ENCODE assay signal across 11 cellular contexts in the genomic region with DNA sequence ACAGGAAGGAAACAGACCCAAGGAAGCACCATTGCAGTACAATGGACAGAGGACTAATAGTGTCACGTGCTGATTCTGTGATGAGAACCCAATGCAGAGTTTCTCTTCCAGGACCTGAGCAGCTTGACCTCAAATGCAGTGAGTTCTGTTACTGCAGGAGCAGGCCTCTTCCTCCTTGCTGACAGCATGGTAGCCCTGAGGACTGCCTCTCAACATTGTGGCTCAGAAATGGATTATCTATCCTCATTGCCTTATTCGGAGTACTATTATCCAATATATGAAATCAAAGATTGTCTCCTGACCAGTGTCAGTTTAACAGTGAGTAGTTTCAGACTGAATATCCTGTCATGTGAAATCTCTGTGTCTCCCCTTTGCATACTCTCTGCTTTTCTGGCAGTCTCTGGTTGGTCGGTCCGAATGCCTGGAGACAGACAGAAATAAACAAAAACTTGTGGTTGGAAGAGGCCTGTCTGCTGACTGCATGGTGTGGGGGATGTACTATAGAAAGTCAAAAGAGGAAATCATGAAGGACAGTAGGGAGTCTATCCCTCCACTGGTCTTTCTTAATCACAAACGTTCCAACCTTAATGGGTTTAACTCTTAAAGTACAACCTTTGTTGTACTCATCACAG. TPM values are rescaled to one million over a fixed set of nuclear protein-coding genes. Genes with fewer than 3 reads are reported as not detected.
DNase-seq lines count a peak whose midpoint lies in the region; ATAC-seq, FAIRE-seq and TF ChIP-seq lines count a peak whose summit lies in the region.
"Had no signal": no experiment of that assay in that cellular context is flagged by ENCODE, and none has a peak within 500 bp of the region (broad histone marks: within the 10 kb centered on the region; RNA-seq: fewer than 3 reads in every experiment).

No MANE protein-coding gene starts in this region.

- H4K20me1 ChIP-seq in K562 (replicated peaks; ENCODE audit: control insufficient read depth, insufficient read depth, low read length), result no peaks in the 10 kb centered on the region

- H3K9me3 ChIP-seq in K562 (replicated peaks; ENCODE audit: control insufficient read depth, insufficient read depth, low read depth, low read length), result no peaks in the 10 kb centered on the region

- no peak overlapping the region for H3K27ac Mint-ChIP-seq in nephron progenitor cell
- H3K27ac Mint-ChIP-seq: CD4-positive, alpha-beta memory T cell had no signal

- no peaks in the 10 kb centered on the region for H3K27me3 ChIP-seq in K562 (ENCODE audit: control insufficient read depth in 2 of 2, insufficient read depth in 2 of 2, low read length in 2 of 2)

- H3K36me3 Mint-ChIP-seq in nephron progenitor cell (ENCODE audit: low read depth), result no peaks in the 10 kb centered on the region
- H3K36me3 Mint-ChIP-seq: CD4-positive, alpha-beta memory T cell had no signal

- H3K9me1 ChIP-seq in K562 (ENCODE audit: control insufficient read depth, insufficient read depth, low read length), result no peaks in the 10 kb centered on the region

- TF ChIP-seq CTCF in GM10248 (IDR thresholded peaks at IDR 0.05; ENCODE audit: control extremely low read depth, extremely low read depth, low read depth, missing control alignments) (no peak), K562 (IDR thresholded peaks at IDR 0.05 in 2 of 3, conservative IDR thresholded peaks at IDR 0.05 in 1 of 3; ENCODE audit: insufficient read depth in 2 of 3, low read depth in 1 of 3, low read length in 3 of 3) (no peak), nephron progenitor cell (IDR thresholded peaks at IDR 0.05) (no peak)

- no peak for TF ChIP-seq RAD21 in K562 (CRISPR knock-in tag; conservative IDR thresholded peaks at IDR 0.05 in 1 of 2, IDR thresholded peaks at IDR 0.05 in 1 of 2)

- POLR2A ChIA-PET in GM10248 (lab: Yijun Ruan, JAX), result no interaction called here
- POLR2A ChIA-PET in K562 (lab: Yijun Ruan, JAX), result no interaction called here

- no peak for FAIRE-seq in K562 (lab: Jason Lieb, UNC)

- no peak overlapping the region for H3K4me3 ChIP-seq in K562

- DNase-seq in GM10248 (ENCODE audit: extremely low spot score), result peak; percentile 29
- DNase-seq in K562 (ENCODE audit: extremely low read depth in 1 of 4, low spot score in 3 of 4), result no peak
- no peak for DNase-seq in AG08396 (ENCODE audit: low spot score)
- DNase-seq in G401 (ENCODE audit: low spot score), result no peak
- no peak for DNase-seq in nephron progenitor cell
- no peak for DNase-seq in HPDE6-E6E7 (ENCODE audit: extremely low spot score)
- DNase-seq: CD4-positive, alpha-beta memory T cell; WERI-Rb-1 had no signal

- no peaks in the 10 kb centered on the region for H3K79me2 ChIP-seq in K562 (ENCODE audit: control insufficient read depth, insufficient read depth, low read length)

- TF ChIP-seq EP300 in K562 (IDR thresholded peaks at IDR 0.05; ENCODE audit: low read length), result no peak

- TF ChIP-seq POLR2A in K562 (conservative IDR thresholded peaks at IDR 0.05), result no peak

- H3K9me3 Mint-ChIP-seq in nephron progenitor cell, result no peaks in the 10 kb centered on the region
- H3K9me3 Mint-ChIP-seq: CD4-positive, alpha-beta memory T cell had no signal

- 2% methylated on average over 5 of the region's 5 CpGs for WGBS in K562 (ENCODE audit: insufficient coverage, low coverage, missing lambda C conversion rate)

- H3K27ac ChIP-seq in K562 (ENCODE audit: extremely low read depth, low read depth, low read length), result no peak overlapping the region
- H3K27ac ChIP-seq: WERI-Rb-1 had no signal

- ATAC-seq in GM19468 (IDR thresholded peaks at IDR 0.05; ENCODE audit: extremely low read depth, unreplicated experiment), result peak; percentile 86
- peak; percentile 94 for ATAC-seq in HG03175 (IDR thresholded peaks at IDR 0.05; ENCODE audit: unreplicated experiment)
- no peak for ATAC-seq in K562

- intact Hi-C loops in K562 (cut with micrococcal nuclease), result no loop called here

- no peaks in the 10 kb centered on the region for H3K4me1 Mint-ChIP-seq in nephron progenitor cell
- H3K4me1 Mint-ChIP-seq: CD4-positive, alpha-beta memory T cell had no signal

- H3K9ac ChIP-seq in K562 (ENCODE audit: insufficient read depth in 1 of 2, low read depth in 2 of 2, low read length in 2 of 2), result no peak overlapping the region

- CTCF ChIA-PET in GM10248 (lab: Yijun Ruan, JAX) (interaction anchor here (1.7 to 3.7 kb wide), 2 partner anchors 10 to 26 kb away, joined by 8 to 13 read pairs; partner anchors contain the start of gene MS4A7), K562 (lab: Yijun Ruan, JAX; ENCODE audit: low intra/inter-chr PET ratio) (no interaction called here)

- in situ Hi-C loops in K562 (cut with MboI) (no loop called here), G401 (cut with HindIII; ENCODE audit: low sequenced_read_pairs) (no loop called here)

- BruUV-seq in K562 (replicated peaks; lab: Mats Ljungman, UMichigan), result no TSS peak

- H3K4me3 Mint-ChIP-seq in nephron progenitor cell, result no peak overlapping the region
- H3K4me3 Mint-ChIP-seq: CD4-positive, alpha-beta memory T cell had no signal

- no peaks in the 10 kb centered on the region for H3K36me3 ChIP-seq in K562 (ENCODE audit: control insufficient read depth, insufficient read depth, low read length)
- H3K36me3 ChIP-seq: WERI-Rb-1 had no signal

- H2AFZ ChIP-seq in K562 (ENCODE audit: low read depth, low read length), result no peak overlapping the region

- H3K4me2 ChIP-seq in K562 (ENCODE audit: insufficient read depth, low read length), result no peak overlapping the region

- H3K27me3 Mint-ChIP-seq in nephron progenitor cell (ENCODE audit: low read depth, poor library complexity), result no peaks in the 10 kb centered on the region

- H3K4me1 ChIP-seq in K562 (replicated peaks in 1 of 2; ENCODE audit: control insufficient read depth in 2 of 2, insufficient read depth in 2 of 2, low read length in 2 of 2), result no peaks in the 10 kb centered on the region

TF ChIP-seq in K562, 482 proteins besides CTCF, POLR2A, EP300 and RAD21 (continues in another document):
- TF ChIP-seq MTA1 (IDR thresholded peaks at IDR 0.05; ENCODE audit: borderline replicate concordance) (no peak), GTF2A2 (tag; IDR thresholded peaks at IDR 0.05) (no peak)

RNA-seq across cellular contexts. Expression of gene MS4A14, which starts 6.9 kb away (rescaled TPM):
- not detected in 2 replicates for total RNA-seq in K562 (2011; cell fraction: chromatin; rRNA removed; ENCODE audit: low replicate concordance)
- not detected in 2 replicates for total RNA-seq in K562 (2011; cell fraction: nucleolus; rRNA removed)
- total RNA-seq in K562 (2011; cell fraction: nucleoplasm; rRNA removed), result not detected in 2 replicates
- not detected in 2 replicates for total RNA-seq in K562 (2014; rRNA removed)
- not detected in 2 replicates for total RNA-seq in K562 (2014; rRNA removed; fragmentation: Illumina TruSeq; extraction: Trizol)
- total RNA-seq in K562 (2015; rRNA removed; fragmentation: Illumina TruSeq; extraction: Trizol), result not detected in 2 replicates
- not detected in 2 replicates for total RNA-seq in K562 (2021)
- not detected in 2 replicates for polyA plus RNA-seq in K562 (2011; rRNA removed)
- polyA plus RNA-seq in K562 (2011; cell fraction: cytosol; rRNA removed), result not detected in 2 replicates
- not detected in 2 replicates for polyA plus RNA-seq in K562 (2011; cell fraction: nucleus; rRNA removed)
- not detected in 2 replicates for polyA plus RNA-seq in K562 (2012)
- not detected in 2 replicates for polyA plus RNA-seq in K562 (2014; fragmentation: Illumina TruSeq; extraction: Trizol)
- not detected for polyA plus RNA-seq in K562 (2014; fragmentation: Nextera tagmentation; extraction: Ambion mirVana)
- polyA plus RNA-seq in K562 (2014; rRNA removed), result not detected in 2 replicates
- polyA minus RNA-seq in K562 (2011; rRNA and poly(A)+ RNA removed), result not detected in 2 replicates
- polyA minus RNA-seq in K562 (2011; cell fraction: cytosol; rRNA and poly(A)+ RNA removed), result not detected in 2 replicates
- not detected in 2 replicates for polyA minus RNA-seq in K562 (2011; cell fraction: nucleus; rRNA and poly(A)+ RNA removed)
- total RNA-seq in G401 (2014; rRNA removed; shearing (Covaris generic)), result not detected in 2 replicates
- total RNA-seq: CD4-positive, alpha-beta memory T cell; lung microvascular endothelial cell had no signal
- polyA plus RNA-seq: CD4-positive, alpha-beta memory T cell had no signal

RNA-seq across cellular contexts. Expression of gene MS4A7, which starts 11.1 kb away (rescaled TPM):
- total RNA-seq in K562 (2011; cell fraction: chromatin; rRNA removed; ENCODE audit: low replicate concordance), result not detected in 2 replicates
- total RNA-seq in K562 (2011; cell fraction: nucleolus; rRNA removed), result not detected in 2 replicates
- total RNA-seq in K562 (2011; cell fraction: nucleoplasm; rRNA removed), result not detected in 2 replicates
- total RNA-seq in K562 (2014; rRNA removed), result not detected in 2 replicates
- not detected in 2 replicates for total RNA-seq in K562 (2014; rRNA removed; fragmentation: Illumina TruSeq; extraction: Trizol)
- not detected in 2 replicates for total RNA-seq in K562 (2015; rRNA removed; fragmentation: Illumina TruSeq; extraction: Trizol)
- total RNA-seq in K562 (2021), result 0.20 TPM in 1 of 2 replicates, not detected in the other
- polyA plus RNA-seq in K562 (2011; rRNA removed), result not detected in 2 replicates
- polyA plus RNA-seq in K562 (2011; cell fraction: cytosol; rRNA removed), result not detected in 2 replicates
- polyA plus RNA-seq in K562 (2011; cell fraction: nucleus; rRNA removed), result not detected in 2 replicates
- not detected in 2 replicates for polyA plus RNA-seq in K562 (2012)
- polyA plus RNA-seq in K562 (2014; fragmentation: Illumina TruSeq; extraction: Trizol), result not detected in 2 replicates
- not detected for polyA plus RNA-seq in K562 (2014; fragmentation: Nextera tagmentation; extraction: Ambion mirVana)
- not detected in 2 replicates for polyA plus RNA-seq in K562 (2014; rRNA removed)
- not detected in 2 replicates for polyA minus RNA-seq in K562 (2011; rRNA and poly(A)+ RNA removed)
- polyA minus RNA-seq in K562 (2011; cell fraction: cytosol; rRNA and poly(A)+ RNA removed), result not detected in 2 replicates
- not detected in 2 replicates for polyA minus RNA-seq in K562 (2011; cell fraction: nucleus; rRNA and poly(A)+ RNA removed)
- not detected in 2 replicates for total RNA-seq in G401 (2014; rRNA removed; shearing (Covaris generic))
- total RNA-seq: lung microvascular endothelial cell had no signal

RNA-seq across cellular contexts. Expression of gene MS4A5, which starts 40.0 kb away (rescaled TPM):
- not detected in 2 replicates for total RNA-seq in K562 (2011; cell fraction: chromatin; rRNA removed; ENCODE audit: low replicate concordance)
- total RNA-seq in K562 (2011; cell fraction: nucleolus; rRNA removed), result not detected in 2 replicates
- not detected in 2 replicates for total RNA-seq in K562 (2011; cell fraction: nucleoplasm; rRNA removed)
- not detected in 2 replicates for total RNA-seq in K562 (2014; rRNA removed)
- not detected in 2 replicates for total RNA-seq in K562 (2014; rRNA removed; fragmentation: Illumina TruSeq; extraction: Trizol)
- not detected in 2 replicates for total RNA-seq in K562 (2015; rRNA removed; fragmentation: Illumina TruSeq; extraction: Trizol)
- total RNA-seq in K562 (2021), result not detected in 2 replicates
- not detected in 2 replicates for polyA plus RNA-seq in K562 (2011; rRNA removed)
- polyA plus RNA-seq in K562 (2011; cell fraction: cytosol; rRNA removed), result not detected in 2 replicates
- polyA plus RNA-seq in K562 (2011; cell fraction: nucleus; rRNA removed), result not detected in 2 replicates
- not detected in 2 replicates for polyA plus RNA-seq in K562 (2012)
- not detected in 2 replicates for polyA plus RNA-seq in K562 (2014; fragmentation: Illumina TruSeq; extraction: Trizol)
- not detected for polyA plus RNA-seq in K562 (2014; fragmentation: Nextera tagmentation; extraction: Ambion mirVana)
- not detected in 2 replicates for polyA plus RNA-seq in K562 (2014; rRNA removed)
- not detected in 2 replicates for polyA minus RNA-seq in K562 (2011; rRNA and poly(A)+ RNA removed)
- polyA minus RNA-seq in K562 (2011; cell fraction: cytosol; rRNA and poly(A)+ RNA removed), result not detected in 2 replicates
- not detected in 2 replicates for polyA minus RNA-seq in K562 (2011; cell fraction: nucleus; rRNA and poly(A)+ RNA removed)
- total RNA-seq in G401 (2014; rRNA removed; shearing (Covaris generic)), result not detected in 2 replicates
- total RNA-seq: CD4-positive, alpha-beta memory T cell; lung microvascular endothelial cell had no signal
- polyA plus RNA-seq: CD4-positive, alpha-beta memory T cell had no signal
